8 cellular contexts compared by ENCODE assay signal in genomic region chr18:58180738-58181353, GRCh38.
A peak's percentile ranks its signal among the peaks of the same experiment; 100 is the strongest.
DNase-seq lines count a peak whose midpoint lies in the region; ATAC-seq and TF ChIP-seq lines count a peak whose summit lies in the region.

No MANE protein-coding gene starts in this region.

- no peak overlapping the region for H3K18ac ChIP-seq in H9 (ENCODE audit: insufficient read length, low read depth, low read length)

- WGBS in H9 (ENCODE audit: extremely low coverage, insufficient read length, low lambda C conversion rate), result no CpG with 5 or more reads among the region's 5 CpGs

- H3K27ac ChIP-seq in H9 (ENCODE audit: insufficient read length, low read depth, low read length), result no peak overlapping the region
- no peak overlapping the region for H3K27ac ChIP-seq in neutrophil
- no peak overlapping the region for H3K27ac ChIP-seq in upper lobe of right lung

- H2AK5ac ChIP-seq in H9 (ENCODE audit: insufficient read length, low read length), result no peak overlapping the region

- no peaks in the 10 kb centered on the region; the same call in 1 of the 2 replicates for H3K4me1 ChIP-seq in H9 (ENCODE audit: insufficient read depth, low read length)
- no peaks in the 10 kb centered on the region for H3K4me1 ChIP-seq in neutrophil (ENCODE audit: control insufficient read depth in 1 of 2, insufficient read depth in 1 of 2, low read depth in 1 of 2, low read length in 1 of 2)
- peaks cover 6% of the 10 kb centered on the region for H3K4me1 ChIP-seq in upper lobe of right lung

- H3K9me3 ChIP-seq in H9 (ENCODE audit: control insufficient read depth, low read depth, low read length), result no peaks in the 10 kb centered on the region
- H3K9me3 ChIP-seq in neutrophil, result no peaks in the 10 kb centered on the region
- no peaks in the 10 kb centered on the region for H3K9me3 ChIP-seq in upper lobe of right lung

- H4K5ac ChIP-seq in H9 (ENCODE audit: insufficient read length, low read depth, low read length), result no peak overlapping the region

- H3K27me3 ChIP-seq in BJ (ENCODE audit: control insufficient read depth, insufficient read depth, low read length) (no peaks in the 10 kb centered on the region), H9 (ENCODE audit: insufficient read depth, low read length) (no peaks in the 10 kb centered on the region), neutrophil (no peaks in the 10 kb centered on the region), upper lobe of right lung (no peaks in the 10 kb centered on the region)

- no peaks in the 10 kb centered on the region for H3K36me3 ChIP-seq in BJ (ENCODE audit: control insufficient read depth, insufficient read depth, low read length)
- H3K36me3 ChIP-seq in neutrophil, result no peaks in the 10 kb centered on the region
- H3K36me3 ChIP-seq in upper lobe of right lung, result no peaks in the 10 kb centered on the region

- H2AFZ ChIP-seq in H9 (ENCODE audit: low read length), result no peak overlapping the region

- H2BK12ac ChIP-seq in H9 (ENCODE audit: insufficient read length, low read depth, low read length), result no peak overlapping the region

- no peak overlapping the region for H3K56ac ChIP-seq in H9 (ENCODE audit: insufficient read length, low read depth, low read length)

- intact Hi-C loops in upper lobe of right lung (cut with DNase I), result no loop called here

- H3K4me2 ChIP-seq in H9 (ENCODE audit: insufficient read depth, insufficient read length, low read length), result no peak overlapping the region

- no peak overlapping the region for H3K4me3 Mint-ChIP-seq in H9

- no peak overlapping the region for H3K9ac ChIP-seq in H9 (ENCODE audit: extremely low read depth, insufficient read length, low read length)

- no peak overlapping the region for H3K4ac ChIP-seq in H9 (ENCODE audit: low read depth, low read length)

- H3K36me3 Mint-ChIP-seq in H9 (ENCODE audit: insufficient read depth in 1 of 3, low read depth in 3 of 3), result peaks cover 0 to 4% (median 0%) of the 10 kb centered on the region in 3 experiments; a peak in 2 of 7 replicates

- no peak overlapping the region for H3K14ac ChIP-seq in H9 (ENCODE audit: insufficient read depth, low read length)

- no peak overlapping the region for H2BK20ac ChIP-seq in H9 (ENCODE audit: low read depth, low read length, poor library complexity, severe bottlenecking)

- DNase-seq in BJ (ENCODE audit: low read depth) (no peak), H9 (no peak), NCI-H526 treated with DMSO at 0.1 percent for 48 hours (lab: John Stamatoyannopoulos, UW) (peak; percentile 47), epithelial cell of esophagus (ENCODE audit: low read depth) (peak; percentile 61), upper lobe of right lung (no peak)
- peak; percentile 83 for DNase-seq in activated CD8-positive, alpha-beta memory T cell treated with anti-CD3 and anti-CD28 coated beads for 24 hours

- CTCF ChIA-PET in BJ (lab: Yijun Ruan, JAX), result interaction anchor here (0.6 to 4.1 kb wide), 28 partner anchors 8 to 596 kb away, joined by 3 to 40 read pairs (median 4); partner anchors contain the start of gene NEDD4L

- no peak overlapping the region for H3K27ac Mint-ChIP-seq in H9

- POLR2A ChIA-PET in BJ (lab: Charles Lee), result no interaction called here

- peak; percentile 51 for ATAC-seq in upper lobe of right lung
- no peak for ATAC-seq in HG03442 (IDR thresholded peaks at IDR 0.05; ENCODE audit: unreplicated experiment)

- 0 out of 2 replicates have a peak, but pooled peaks cover 1% of the 10 kb centered on the region for H3K27me3 Mint-ChIP-seq in H9 (ENCODE audit: low read depth)

- H3K9me3 Mint-ChIP-seq in H9, result peaks cover 2 to 3% of the 10 kb centered on the region in 2 experiments; a peak in 3 of 5 replicates

- peaks cover 27 to 37% of the 10 kb centered on the region in 2 experiments for H3K4me1 Mint-ChIP-seq in H9

- H3K4me3 ChIP-seq in BJ (ENCODE audit: low read depth, low read length) (no peak overlapping the region), epithelial cell of esophagus (ENCODE audit: low read length) (no peak overlapping the region), neutrophil (ENCODE audit: low read depth in 1 of 2, low read length in 1 of 2) (no peak overlapping the region), upper lobe of right lung (no peak overlapping the region)

- no peak overlapping the region for H3K23ac ChIP-seq in H9 (ENCODE audit: insufficient read length, low read depth, low read length)

- no peak overlapping the region for H2BK120ac ChIP-seq in H9 (ENCODE audit: low read depth, low read length, poor library complexity, severe bottlenecking)

- H3K23me2 ChIP-seq in H9 (ENCODE audit: insufficient read length, low read depth, low read length, poor library complexity, severe bottlenecking), result no peaks in the 10 kb centered on the region

- no peak overlapping the region for H4K8ac ChIP-seq in H9 (replicated peaks; ENCODE audit: insufficient read length, low read depth, low read length)

- H4K91ac ChIP-seq in H9 (ENCODE audit: insufficient read length, low read depth, low read length), result no peak overlapping the region

- no peak overlapping the region for H3T11ph ChIP-seq in H9 (ENCODE audit: low read length)

- H4K20me1 ChIP-seq in H9 (ENCODE audit: control insufficient read depth, insufficient read depth, insufficient read length), result no peaks in the 10 kb centered on the region

- H2BK15ac ChIP-seq in H9 (ENCODE audit: low read depth, low read length), result no peak overlapping the region

- H3K79me1 ChIP-seq in H9 (ENCODE audit: insufficient read depth, low read depth, low read length, poor library complexity, severe bottlenecking), result no peaks in the 10 kb centered on the region

- TF ChIP-seq CTCF in BJ (IDR thresholded peaks at IDR 0.05; ENCODE audit: insufficient read depth, low read depth, low read length), result peak; percentile 89
- peak; percentile 89 for TF ChIP-seq CTCF in H9 (conservative IDR thresholded peaks at IDR 0.05)
- TF ChIP-seq CTCF in epithelial cell of esophagus (IDR thresholded peaks at IDR 0.05; ENCODE audit: insufficient read depth, low read depth, low read length, missing control alignments), result peak; percentile 87
- TF ChIP-seq CTCF in neutrophil (IDR thresholded peaks at IDR 0.05), result peak; percentile 47
- peak; percentile 88 for TF ChIP-seq CTCF in upper lobe of right lung (IDR thresholded peaks at IDR 0.05)

- no peak overlapping the region for H2BK5ac ChIP-seq in H9 (ENCODE audit: insufficient read length, low read length)

- no peaks in the 10 kb centered on the region; the same call in 1 of the 2 replicates for H3K79me2 ChIP-seq in H9 (ENCODE audit: insufficient read depth, low read length)

Comparison
In these comparisons a context has a peak if more than half of its experiments do, and no peak if none do; other contexts are left out.
1. DNase-seq: peak in NCI-H526 treated with DMSO at 0.1 percent for 48 hours (single experiment), activated CD8-positive, alpha-beta memory T cell treated with anti-CD3 and anti-CD28 coated beads for 24 hours (single experiment) and epithelial cell of esophagus (single experiment); none in BJ (single experiment), H9 (single experiment) and upper lobe of right lung (single experiment).
2. Peak in every context shown above with its lines, with median percentiles within 50 percentile points of each other: CTCF ChIP-seq.